Comparison of ENCODE assay signal across 19 cellular contexts in the genomic region with DNA sequence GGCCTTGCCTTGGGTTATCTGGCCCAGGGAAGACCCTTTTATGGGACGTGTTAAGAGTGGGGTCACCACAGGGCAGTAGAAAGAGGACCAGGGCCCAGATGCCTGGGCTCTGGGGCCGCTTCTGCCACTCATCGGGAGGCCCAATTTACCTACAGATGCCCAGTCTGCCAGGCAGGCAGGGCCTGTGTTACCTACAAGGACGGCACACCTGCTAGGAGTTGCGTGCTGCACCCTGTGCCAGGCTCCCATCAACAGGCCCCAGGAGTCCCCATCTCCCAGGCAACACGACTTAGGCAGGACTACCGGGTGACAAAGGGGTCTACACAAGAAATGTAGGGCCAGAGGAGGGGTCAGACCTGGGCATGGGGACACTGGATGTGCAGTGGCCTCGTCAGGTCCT. TPM values are rescaled to one million over a fixed set of nuclear protein-coding genes. Genes with fewer than 3 reads are reported as not detected.
DNase-seq lines count a peak whose midpoint lies in the region; ATAC-seq and TF ChIP-seq lines count a peak whose summit lies in the region.
"Had no signal": no experiment of that assay in that cellular context is flagged by ENCODE, and none has a peak within 500 bp of the region (broad histone marks: within the 10 kb centered on the region; RNA-seq: fewer than 3 reads in every experiment).

No MANE protein-coding gene starts in this region.

- peaks cover 6 to 18% of the 10 kb centered on the region in 2 donors for H3K4me1 ChIP-seq in left lung

- H3K9me3 ChIP-seq in left lung: no peaks in the 10 kb centered on the region

- no peaks in the 10 kb centered on the region for H3K27me3 Mint-ChIP-seq in activated CD4-positive, alpha-beta memory T cell treated with anti-CD3 and anti-CD28 coated beads for 36 hours
- no peaks in the 10 kb centered on the region for H3K27me3 Mint-ChIP-seq in activated CD4-positive, alpha-beta memory T cell treated with anti-CD3 and anti-CD28 coated beads, Interleukin-2, amount 10 ng/mL, durations not matched to agents 7 days and 5 days
- no peaks in the 10 kb centered on the region for H3K27me3 Mint-ChIP-seq in stimulated activated memory B cell treated with anti-CD40 and anti-IgM and Interleukin-4, amounts not matched to agents 10 μg/mL and 1 μg/mL and 100 μg/mL, for 72 hours
- H3K27me3 Mint-ChIP-seq: CD4-positive, CD25-positive, alpha-beta regulatory T cell; progenitor cell of endocrine pancreas had no signal

- intact Hi-C loops in activated CD4-positive, alpha-beta memory T cell treated with anti-CD3 and anti-CD28 coated beads for 36 hours (cut with micrococcal nuclease): no loop called here
- intact Hi-C loops in left lung (cut with DNase I): no loop called here

- no peaks in the 10 kb centered on the region for H3K9me3 Mint-ChIP-seq in activated CD4-positive, alpha-beta memory T cell treated with anti-CD3 and anti-CD28 coated beads for 36 hours
- no peaks in the 10 kb centered on the region for H3K9me3 Mint-ChIP-seq in activated CD4-positive, alpha-beta memory T cell treated with anti-CD3 and anti-CD28 coated beads, Interleukin-2, amount 10 ng/mL, durations not matched to agents 7 days and 5 days
- H3K9me3 Mint-ChIP-seq in stimulated activated memory B cell treated with anti-CD40 and anti-IgM and Interleukin-4, amounts not matched to agents 10 μg/mL and 1 μg/mL and 100 μg/mL, for 72 hours: no peaks in the 10 kb centered on the region
- H3K9me3 Mint-ChIP-seq: CD4-positive, CD25-positive, alpha-beta regulatory T cell had no signal

- no peak for TF ChIP-seq CTCF in RWPE1 (conservative IDR thresholded peaks at IDR 0.05; ENCODE audit: low read depth)
- TF ChIP-seq CTCF in left lung (IDR thresholded peaks at IDR 0.05): no peak

- ATAC-seq in left lung (no peak), GM18861 (IDR thresholded peaks at IDR 0.05; ENCODE audit: unreplicated experiment) (no peak), HG03025 (IDR thresholded peaks at IDR 0.05; ENCODE audit: low FRiP score, unreplicated experiment) (no peak)
- no peak for ATAC-seq in stimulated activated memory B cell treated with anti-CD40 and anti-IgM and Interleukin-4, amounts not matched to agents 10 μg/mL and 1 μg/mL and 100 μg/mL, for 72 hours

- H3K4me1 Mint-ChIP-seq in activated CD4-positive, alpha-beta memory T cell treated with anti-CD3 and anti-CD28 coated beads for 36 hours (ENCODE audit: low read depth): no peaks in the 10 kb centered on the region
- no peaks in the 10 kb centered on the region for H3K4me1 Mint-ChIP-seq in activated CD4-positive, alpha-beta memory T cell treated with anti-CD3 and anti-CD28 coated beads, Interleukin-2, amount 10 ng/mL, durations not matched to agents 7 days and 5 days
- no peaks in the 10 kb centered on the region for H3K4me1 Mint-ChIP-seq in stimulated activated memory B cell treated with anti-CD40 and anti-IgM and Interleukin-4, amounts not matched to agents 10 μg/mL and 1 μg/mL and 100 μg/mL, for 72 hours
- H3K4me1 Mint-ChIP-seq: CD4-positive, CD25-positive, alpha-beta regulatory T cell had no signal

- H3K4me3 Mint-ChIP-seq in activated CD4-positive, alpha-beta memory T cell treated with anti-CD3 and anti-CD28 coated beads for 36 hours: no peak overlapping the region
- H3K4me3 Mint-ChIP-seq in activated CD4-positive, alpha-beta memory T cell treated with anti-CD3 and anti-CD28 coated beads, Interleukin-2, amount 10 ng/mL, durations not matched to agents 7 days and 5 days: no peak overlapping the region
- no peak overlapping the region for H3K4me3 Mint-ChIP-seq in stimulated activated memory B cell treated with anti-CD40 and anti-IgM and Interleukin-4, amounts not matched to agents 10 μg/mL and 1 μg/mL and 100 μg/mL, for 72 hours
- H3K4me3 Mint-ChIP-seq: CD4-positive, CD25-positive, alpha-beta regulatory T cell had no signal

- H3K27me3 ChIP-seq in left lung: no peaks in the 10 kb centered on the region

- CTCF ChIA-PET in activated CD4-positive, alpha-beta memory T cell treated with anti-CD3 and anti-CD28 coated beads for 36 hours (lab: Charles Lee): no interaction called here
- CTCF ChIA-PET in activated CD4-positive, alpha-beta memory T cell treated with anti-CD3 and anti-CD28 coated beads, Interleukin-2, amount 10 ng/mL, durations not matched to agents 7 days and 5 days (lab: Charles Lee): no interaction called here
- CTCF ChIA-PET in RWPE1 (lab: Yijun Ruan, JAX): no interaction called here

- H3K36me3 ChIP-seq in left lung: peaks cover 4 to 100% of the 10 kb centered on the region in 2 donors

- H3K36me3 Mint-ChIP-seq in activated CD4-positive, alpha-beta memory T cell treated with anti-CD3 and anti-CD28 coated beads for 36 hours: peaks cover 65% of the 10 kb centered on the region
- peaks cover 87% of the 10 kb centered on the region for H3K36me3 Mint-ChIP-seq in activated CD4-positive, alpha-beta memory T cell treated with anti-CD3 and anti-CD28 coated beads, Interleukin-2, amount 10 ng/mL, durations not matched to agents 7 days and 5 days (ENCODE audit: low read depth)
- H3K36me3 Mint-ChIP-seq in stimulated activated memory B cell treated with anti-CD40 and anti-IgM and Interleukin-4, amounts not matched to agents 10 μg/mL and 1 μg/mL and 100 μg/mL, for 72 hours: peaks cover 83% of the 10 kb centered on the region

- H3K27ac ChIP-seq in RWPE1: 0 out of 2 replicates have a peak overlapping the region, but pooled peaks have one; percentile 14
- no peak overlapping the region for H3K27ac ChIP-seq in left lung
- H3K27ac ChIP-seq: GM23248 had no signal

- H3K27ac Mint-ChIP-seq in activated CD4-positive, alpha-beta memory T cell treated with anti-CD3 and anti-CD28 coated beads for 36 hours: peak overlapping the region; percentile 61
- H3K27ac Mint-ChIP-seq in activated CD4-positive, alpha-beta memory T cell treated with anti-CD3 and anti-CD28 coated beads, Interleukin-2, amount 10 ng/mL, durations not matched to agents 7 days and 5 days: no peak overlapping the region
- H3K27ac Mint-ChIP-seq in stimulated activated memory B cell treated with anti-CD40 and anti-IgM and Interleukin-4, amounts not matched to agents 10 μg/mL and 1 μg/mL and 100 μg/mL, for 72 hours: no peak overlapping the region

- DNase-seq in activated CD4-positive, alpha-beta memory T cell treated with anti-CD3 and anti-CD28 coated beads for 36 hours: peak; percentile 7
- no peak for DNase-seq in activated CD4-positive, alpha-beta memory T cell treated with anti-CD3 and anti-CD28 coated beads, Interleukin-2, amount 10 ng/mL, durations not matched to agents 7 days and 5 days
- peak; percentile 12 for DNase-seq in 8988T
- no peak for DNase-seq in RWPE1 (ENCODE audit: low spot score)
- DNase-seq in left lung: peak; percentile 17 to 39
- DNase-seq: amniotic stem cell; CD4-positive, CD25-positive, alpha-beta regulatory T cell; EL; GM23248; Karpas-422; NCI-H1105; NCI-H2171; NCI-H774; stimulated activated CD4-positive, alpha-beta T cell treated with anti-CD3 and anti-CD28 coated beads, Interleukin-12 subunit alpha, Interleukin-12 subunit beta, amount 100 ng/mL, for 4 hours; SW 1271 had no signal

- POLR2A ChIA-PET in activated CD4-positive, alpha-beta memory T cell treated with anti-CD3 and anti-CD28 coated beads for 36 hours (lab: Charles Lee): no interaction called here
- POLR2A ChIA-PET in activated CD4-positive, alpha-beta memory T cell treated with anti-CD3 and anti-CD28 coated beads, Interleukin-2, amount 10 ng/mL, durations not matched to agents 7 days and 5 days (lab: Charles Lee): no interaction called here
- POLR2A ChIA-PET in RWPE1 (lab: Yijun Ruan, JAX; ENCODE audit: low non-redundant PET): no interaction called here

- H3K4me3 ChIP-seq in left lung: no peak overlapping the region
- H3K4me3 ChIP-seq: GM23248 had no signal

RNA-seq across cellular contexts. Expression of a gene that starts 34.6 kb away (rescaled TPM):
- 100 to 1,000 TPM; 351 to 353 TPM for total RNA-seq in activated CD4-positive, alpha-beta memory T cell treated with anti-CD3 and anti-CD28 coated beads for 36 hours
- total RNA-seq in activated CD4-positive, alpha-beta memory T cell treated with anti-CD3 and anti-CD28 coated beads, Interleukin-2, amount 10 ng/mL, durations not matched to agents 7 days and 5 days: 100 to 1,000 TPM; 463 to 465 TPM
- 100 to 1,000 TPM; 215 to 303 TPM for total RNA-seq in left lung

Comparison
In these comparisons a context has a peak if more than half of its experiments do, and no peak if none do; other contexts are left out.
1. DNase-seq: peak in activated CD4-positive, alpha-beta memory T cell treated with anti-CD3 and anti-CD28 coated beads for 36 hours (single experiment), 8988T (single experiment) and left lung (2 of 2); none in activated CD4-positive, alpha-beta memory T cell treated with anti-CD3 and anti-CD28 coated beads, Interleukin-2, amount 10 ng/mL, durations not matched to agents 7 days and 5 days (single experiment) and RWPE1 (single experiment).